Comparison of ENCODE assay signal across 19 cellular contexts in the genomic region with DNA sequence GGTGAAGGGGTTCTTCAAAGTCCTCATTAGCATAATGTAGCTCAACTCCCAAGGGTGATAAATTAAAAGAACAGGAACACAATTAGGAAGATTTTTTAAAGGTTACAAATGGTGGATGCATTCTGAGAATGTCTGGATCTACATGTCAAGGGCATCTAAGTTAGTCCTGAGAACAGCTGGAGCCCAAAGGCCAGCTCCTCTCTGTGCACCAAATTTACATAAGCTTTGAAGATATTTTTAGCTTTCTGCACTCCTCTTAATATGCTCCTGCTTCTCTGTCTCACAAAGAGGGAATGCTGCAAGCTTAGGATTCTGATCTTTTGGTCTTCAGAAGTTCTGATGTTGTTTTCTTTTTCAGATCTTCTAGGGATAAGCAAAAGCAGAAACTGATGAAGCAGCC.
"Had no signal": no experiment of that assay in that cellular context is flagged by ENCODE, and none has a peak within 500 bp of the region (broad histone marks: within the 10 kb centered on the region; RNA-seq: fewer than 3 reads in every experiment).

No MANE protein-coding gene starts in this region.

- H3K4me3 ChIP-seq: coronary artery, lower lobe of right lung, testis, tibial nerve, upper lobe of right lung, vagina had no signal

- DNase-seq: effector CD4-positive, alpha-beta T cell; endodermal cell; erythroblast; foreskin keratinocyte; head of caudate nucleus; hypothalamus; kidney glomerular epithelial cell; lower lobe of right lung; naive B cell; nephron progenitor cell; stimulated activated CD4-positive, alpha-beta T cell treated with anti-CD3 and anti-CD28 coated beads, Interleukin-4, amount 100 ng/mL, for 1 hour; stimulated activated CD8-positive, alpha-beta memory T cell treated with anti-CD3 and anti-CD28 coated beads, Interleukin-4, amount 100 ng/mL, for 48 hours; stimulated activated naive CD8-positive, alpha-beta T cell treated with anti-CD3 and anti-CD28 coated beads, Interleukin-15, Interleukin-2, amounts not matched to agents 100 U/mL and 50 U/mL, for 24 hours; testis; upper lobe of right lung had no signal

- ATAC-seq: foreskin keratinocyte; lower lobe of right lung; stimulated activated effector memory CD8-positive, alpha-beta T cell treated with anti-CD3 and anti-CD28 coated beads, Interleukin-12 subunit alpha, Interleukin-12 subunit beta, amount 100 ng/mL, for 72 hours; stimulated activated naive CD8-positive, alpha-beta T cell treated with anti-CD3 and anti-CD28 coated beads, Interleukin-15, Interleukin-2, amounts not matched to agents 100 U/mL and 50 U/mL, for 24 hours; upper lobe of right lung had no signal

- H3K9me3 ChIP-seq: lower lobe of right lung, testis, tibial nerve, upper lobe of right lung, vagina had no signal

- H3K27ac ChIP-seq: coronary artery, foreskin keratinocyte, lower lobe of right lung, testis, tibial nerve, upper lobe of right lung, vagina had no signal

- H3K36me3 ChIP-seq: lower lobe of right lung, tibial nerve, upper lobe of right lung, vagina had no signal

- H3K27me3 ChIP-seq: foreskin keratinocyte, testis, tibial nerve, upper lobe of right lung, vagina had no signal

- H3K4me1 ChIP-seq: foreskin keratinocyte, lower lobe of right lung, upper lobe of right lung had no signal
